8 cellular contexts compared by ENCODE assay signal in genomic region chr6:52362443-52363221, GRCh38. TPM values are rescaled to one million over a fixed set of nuclear protein-coding genes. Genes with fewer than 3 reads are reported as not detected.
DNase-seq lines count a peak whose midpoint lies in the region; ATAC-seq and TF ChIP-seq lines count a peak whose summit lies in the region.

No MANE protein-coding gene starts in this region.

- no CpG with 5 or more reads among the region's 56 CpGs for WGBS in mesendoderm (ENCODE audit: extremely low coverage, insufficient coverage, low lambda C conversion rate)

- H2BK120ac ChIP-seq in mesendoderm (ENCODE audit: low read depth, low read length): no peak overlapping the region

- DNase-seq in WTC11 (ENCODE audit: low spot score): peak; percentile 67
- peak; percentile 30 for DNase-seq in mesendoderm
- peak; percentile 24 to 26 for DNase-seq in stimulated activated CD8-positive, alpha-beta memory T cell treated with anti-CD3 and anti-CD28 coated beads, Interleukin-2, amount 100 ng/mL, for 48 hours (ENCODE audit: low read depth in 2 of 2)
- DNase-seq in HK-2 (ENCODE audit: unreplicated experiment): no peak

- H3K27me3 Mint-ChIP-seq in IgD-negative memory B cell (no peaks in the 10 kb centered on the region), WTC11 (ENCODE audit: low read depth) (peaks cover 32% of the 10 kb centered on the region)

- H3K27ac ChIP-seq in duodenal mucosa (ENCODE audit: low read depth, low read length) (peak overlapping the region; percentile 68), mesendoderm (ENCODE audit: low read depth, low read length) (no peak overlapping the region)

- peaks cover 15 to 17% of the 10 kb centered on the region in 2 donors for H3K4me1 ChIP-seq in duodenal mucosa (ENCODE audit: control insufficient read depth in 1 of 2, insufficient read depth in 2 of 2, low read length in 2 of 2)
- no peaks in the 10 kb centered on the region for H3K4me1 ChIP-seq in mesendoderm (ENCODE audit: control insufficient read depth, low read depth, low read length)

- H3K4me3 ChIP-seq in GM08714 (ENCODE audit: low read length) (peak overlapping the region; percentile 84), duodenal mucosa (ENCODE audit: low read depth in 1 of 2, low read length in 2 of 2) (peak overlapping the region; percentile 91 to 97), mesendoderm (ENCODE audit: low read length) (peak overlapping the region; percentile 56)

- no peak overlapping the region for H4K8ac ChIP-seq in mesendoderm (ENCODE audit: low read depth, low read length)

- H3K36me3 ChIP-seq in duodenal mucosa (ENCODE audit: control insufficient read depth in 1 of 2, insufficient read depth in 2 of 2, low read length in 2 of 2) (peaks cover 0 to 3% of the 10 kb centered on the region in 2 donors), mesendoderm (ENCODE audit: control insufficient read depth, insufficient read depth, low read length) (no peaks in the 10 kb centered on the region)

- H3K9ac ChIP-seq in duodenal mucosa (ENCODE audit: low read depth in 1 of 2, low read length in 2 of 2) (peak overlapping the region; percentile 90 to 97), mesendoderm (ENCODE audit: low read length) (peak overlapping the region; percentile 82)

- no peaks in the 10 kb centered on the region for H3K9me3 ChIP-seq in duodenal mucosa (ENCODE audit: control insufficient read depth in 1 of 2, low read length in 2 of 2)

- H3K9me3 Mint-ChIP-seq in IgD-negative memory B cell (no peaks in the 10 kb centered on the region), WTC11 (no peaks in the 10 kb centered on the region)

- H3K4ac ChIP-seq in mesendoderm (ENCODE audit: low read depth, low read length): no peak overlapping the region

- no peaks in the 10 kb centered on the region for H3K27me3 ChIP-seq in duodenal mucosa (ENCODE audit: control insufficient read depth in 1 of 2, insufficient read depth in 2 of 2, low read length in 2 of 2)
- H3K27me3 ChIP-seq in mesendoderm (ENCODE audit: insufficient read depth, low read length, poor library complexity): no peaks in the 10 kb centered on the region

- ATAC-seq in GM21528 (IDR thresholded peaks at IDR 0.05; ENCODE audit: low FRiP score, unreplicated experiment) (peak; percentile 53), WTC11 (peak; percentile 65)

- peak overlapping the region; percentile 91 to 98 (median 97) for H3K4me3 Mint-ChIP-seq in IgD-negative memory B cell
- peak overlapping the region; percentile 94 for H3K4me3 Mint-ChIP-seq in WTC11

- no peak overlapping the region for H2BK5ac ChIP-seq in mesendoderm (ENCODE audit: low read length)

- H2AK5ac ChIP-seq in mesendoderm (ENCODE audit: low read length): no peak overlapping the region

- peak overlapping the region; percentile 70 to 97 (median 94) for H3K27ac Mint-ChIP-seq in IgD-negative memory B cell
- no peak overlapping the region for H3K27ac Mint-ChIP-seq in WTC11

- CTCF ChIA-PET in WTC11 (lab: Charles Lee): interaction anchor here (0.7 to 2.5 kb wide), 5 partner anchors 15 to 105 kb away, joined by 3 to 21 read pairs (median 3); partner anchors contain the start of gene MCM3

- peaks cover 2% of the 10 kb centered on the region for H3K79me1 ChIP-seq in mesendoderm (ENCODE audit: low read length)

- TF ChIP-seq CTCF in WTC11 (IDR thresholded peaks at IDR 0.05): no peak

- H3K23ac ChIP-seq in mesendoderm (ENCODE audit: low read length): peak overlapping the region; percentile 59

- H3K36me3 Mint-ChIP-seq in IgD-negative memory B cell: no peaks in the 10 kb centered on the region
- H3K36me3 Mint-ChIP-seq in WTC11: 0 out of 2 replicates have a peak, but pooled peaks cover 2% of the 10 kb centered on the region

- H3K4me1 Mint-ChIP-seq in IgD-negative memory B cell (peaks cover 13 to 36% (median 20%) of the 10 kb centered on the region in 3 donors), WTC11 (peaks cover 34% of the 10 kb centered on the region)

- H3K56ac ChIP-seq in mesendoderm (ENCODE audit: low read length): peak overlapping the region; percentile 89

- POLR2A ChIA-PET in WTC11 (lab: Charles Lee): interaction anchor here (1.2 to 1.5 kb wide), 3 partner anchors 32 to 78 kb away, joined by 4 to 13 read pairs (median 5); partner anchors contain the start of gene MCM3

- peak overlapping the region; percentile 52 for H3K18ac ChIP-seq in mesendoderm (ENCODE audit: low read length)

- no peak overlapping the region for H2BK15ac ChIP-seq in mesendoderm (replicated peaks; ENCODE audit: low read depth)

- H3K79me2 ChIP-seq in mesendoderm (ENCODE audit: control insufficient read depth, insufficient read depth, low read length): no peaks in the 10 kb centered on the region

- H4K5ac ChIP-seq in mesendoderm (ENCODE audit: low read length): no peak overlapping the region

- peak overlapping the region; percentile 56 for H3K4me2 ChIP-seq in mesendoderm (ENCODE audit: low read length)

TF ChIP-seq in WTC11, 78 proteins besides CTCF, POLR2A, EP300 and RAD21:
- 0 out of 2 replicates have a peak, but pooled peaks have one; percentile 44 for TF ChIP-seq ERG (CRISPR knock-in tag; IDR thresholded peaks at IDR 0.05)
- TF ChIP-seq USF1 (CRISPR knock-in tag; IDR thresholded peaks at IDR 0.05): no peak
- TF ChIP-seq HMGXB4 (CRISPR knock-in tag; IDR thresholded peaks at IDR 0.05): peak; percentile 9; the same call in 1 of the 2 replicates

RNA-seq across cellular contexts. Expression of gene PAQR8, which starts 0.7 kb away (rescaled TPM):
- polyA plus RNA-seq in IgD-negative memory B cell: 6.4 TPM
- 11.1 to 12.5 TPM (median 11.7 TPM) in 3 replicates for total RNA-seq in WTC11 (2021)
- 2.7 TPM for polyA plus RNA-seq in mesendoderm (2013, experiment 1 of 2)
- polyA plus RNA-seq in mesendoderm (2013, experiment 2 of 2): 2.6 TPM

RNA-seq across cellular contexts. Expression of gene EFHC1, which starts 57.5 kb away (rescaled TPM):
- 7.1 TPM for polyA plus RNA-seq in IgD-negative memory B cell
- total RNA-seq in WTC11 (2021): 13.4 to 19.2 TPM (median 15.5 TPM) in 3 replicates
- polyA plus RNA-seq in mesendoderm (2013, experiment 1 of 2): 7.6 TPM
- polyA plus RNA-seq in mesendoderm (2013, experiment 2 of 2): 7.2 TPM
